Comparison of ENCODE assay signal across 8 cellular contexts in genomic region chr10:5283305-5284158, GRCh38.
DNase-seq lines count a peak whose midpoint lies in the region; ATAC-seq, FAIRE-seq and TF ChIP-seq lines count a peak whose summit lies in the region.

No MANE protein-coding gene starts in this region.

- POLR2A ChIA-PET in Panc1 (lab: Charles Lee): no interaction called here

- in situ Hi-C loops in Panc1 (cut with HindIII; ENCODE audit: low pct_unique_long_range_greater_than_20kb, low sequenced_read_pairs): no loop called here

- no peaks in the 10 kb centered on the region for H3K9me3 Mint-ChIP-seq in glutamatergic neuron (ENCODE audit: unreplicated experiment)

- no peaks in the 10 kb centered on the region for H3K27me3 Mint-ChIP-seq in glutamatergic neuron (ENCODE audit: unreplicated experiment)

- H3K36me3 Mint-ChIP-seq in glutamatergic neuron (ENCODE audit: unreplicated experiment): no peaks in the 10 kb centered on the region

- no peaks in the 10 kb centered on the region for H3K9me3 ChIP-seq in BE2C
- H3K9me3 ChIP-seq in Panc1 (ENCODE audit: control insufficient read depth, insufficient read depth, low read depth, low read length): no peaks in the 10 kb centered on the region
- H3K9me3 ChIP-seq in psoas muscle: no peaks in the 10 kb centered on the region

- peak; percentile 65 for DNase-seq in BE2C
- DNase-seq in Panc1 (ENCODE audit: low read depth, low spot score): no peak
- DNase-seq in activated effector memory CD4-positive, alpha-beta T cell treated with anti-CD3 and anti-CD28 coated beads, Interleukin-2, amount 50 U/mL, for 16 hours: peak; percentile 85
- peak; percentile 52 for DNase-seq in glutamatergic neuron
- DNase-seq in psoas muscle: peak; percentile 63 to 64
- no peak for DNase-seq in H54 (ENCODE audit: insufficient read length, low spot score)

- TF ChIP-seq CTCF in BE2C (IDR thresholded peaks at IDR 0.05; ENCODE audit: low read depth, low read length) (peak; percentile 77), Panc1 (IDR thresholded peaks at IDR 0.05) (peak; percentile 70), glutamatergic neuron (IDR thresholded peaks at IDR 0.05; ENCODE audit: partially characterized antibody, unreplicated experiment) (peak; percentile 47), psoas muscle (IDR thresholded peaks at IDR 0.05) (peak; percentile 68)

- H3K4me3 ChIP-seq in BE2C (ENCODE audit: low read depth, low read length) (no peak overlapping the region), Panc1 (ENCODE audit: low read depth in 2 of 2, low read length in 2 of 2) (no peak overlapping the region), psoas muscle (no peak overlapping the region)

- H3K27ac Mint-ChIP-seq in glutamatergic neuron (ENCODE audit: unreplicated experiment): no peak overlapping the region

- no peaks in the 10 kb centered on the region for H3K4me1 Mint-ChIP-seq in glutamatergic neuron (ENCODE audit: low read depth, unreplicated experiment)

- CTCF ChIA-PET in Panc1 (lab: Charles Lee): interaction anchor here (0.6 kb wide), 1 partner anchor 95 kb away, joined by 3 read pairs; no protein-coding TSS in a partner anchor

- BruUV-seq in Panc1 (replicated peaks; lab: Mats Ljungman, UMichigan): no TSS peak

- intact Hi-C loops in Panc1 (cut with micrococcal nuclease; ENCODE audit: unreplicated experiment): loop anchor here (10.0 kb wide), 1 partner anchor 439 kb away; no protein-coding TSS in a partner anchor
- intact Hi-C loops in psoas muscle (cut with DNase I): loop anchor here (2.0 to 10.0 kb wide), 4 partner anchors 189 to 436 kb away; partner anchors contain the start of gene AKR1C3 (in 1 of the 2)

- H3K36me3 ChIP-seq in BE2C (no peaks in the 10 kb centered on the region), Panc1 (ENCODE audit: control insufficient read depth, insufficient read depth, low read length) (no peaks in the 10 kb centered on the region), psoas muscle (ENCODE audit: insufficient read depth in 1 of 2, low read depth in 1 of 2) (no peaks in the 10 kb centered on the region)

- peak; percentile 77 for ATAC-seq in GM18907 (IDR thresholded peaks at IDR 0.05; ENCODE audit: unreplicated experiment)
- peak; percentile 73 for ATAC-seq in HG03439 (IDR thresholded peaks at IDR 0.05; ENCODE audit: unreplicated experiment)
- ATAC-seq in Panc1: peak; percentile 82
- ATAC-seq in psoas muscle: peak; percentile 82 to 92 (median 88)

- no peak overlapping the region for H3K4me3 Mint-ChIP-seq in glutamatergic neuron (ENCODE audit: unreplicated experiment)

- 30 to 50% (median 40%) methylated on average over 14 of the region's 14 CpGs for WGBS in psoas muscle, 3 donors

- TF ChIP-seq POLR2A in H54 (IDR thresholded peaks at IDR 0.05; ENCODE audit: low read depth, low read length): no peak

- H3K27me3 ChIP-seq in BE2C: no peaks in the 10 kb centered on the region
- H3K27me3 ChIP-seq in Panc1 (ENCODE audit: control insufficient read depth, insufficient read depth, low read length): no peaks in the 10 kb centered on the region
- peaks cover 0 to 1% (median 0%) of the 10 kb centered on the region in 3 donors for H3K27me3 ChIP-seq in psoas muscle (ENCODE audit: insufficient read depth in 3 of 3, low read length in 2 of 3)

- FAIRE-seq in H54 (lab: Jason Lieb, UNC): no peak

- H3K27ac ChIP-seq in Panc1 (ENCODE audit: low read length) (no peak overlapping the region), psoas muscle (no peak overlapping the region)

- H3K4me1 ChIP-seq in BE2C (no peaks in the 10 kb centered on the region), Panc1 (ENCODE audit: control insufficient read depth, insufficient read depth, low read length) (no peaks in the 10 kb centered on the region), psoas muscle (peaks cover 4% of the 10 kb centered on the region)

Comparison
In these comparisons a context has a peak if more than half of its experiments do, and no peak if none do; other contexts are left out.
1. DNase-seq: peak in BE2C (single experiment), activated effector memory CD4-positive, alpha-beta T cell treated with anti-CD3 and anti-CD28 coated beads, Interleukin-2, amount 50 U/mL, for 16 hours (single experiment), glutamatergic neuron (single experiment) and psoas muscle (2 of 2); none in Panc1 (single experiment) and H54 (single experiment).
2. Peak in every context shown above with its lines, with median percentiles within 50 percentile points of each other: CTCF ChIP-seq and ATAC-seq.